13 cellular contexts compared by ENCODE assay signal in genomic region chr2:131040661-131041401, GRCh38. TPM values are rescaled to one million over a fixed set of nuclear protein-coding genes. Genes with fewer than 3 reads are reported as not detected.
DNase-seq lines count a peak whose midpoint lies in the region; ATAC-seq and TF ChIP-seq lines count a peak whose summit lies in the region.
"Had no signal": no experiment of that assay in that cellular context is flagged by ENCODE, and none has a peak within 500 bp of the region (broad histone marks: within the 10 kb centered on the region; RNA-seq: fewer than 3 reads in every experiment).

No MANE protein-coding gene starts in this region.

- peaks cover 4% of the 10 kb centered on the region for H3K27me3 Mint-ChIP-seq in activated naive CD4-positive, alpha-beta T cell treated with anti-CD3 and anti-CD28 coated beads for 36 hours (ENCODE audit: low read depth)
- H3K27me3 Mint-ChIP-seq in stimulated activated naive CD8-positive, alpha-beta T cell treated with anti-CD3 and anti-CD28 coated beads, Interleukin-15, Interleukin-2, amounts not matched to agents 100 ng/mL and 50 ng/mL, for 24 hours = peaks cover 5% of the 10 kb centered on the region

- H3K36me3 Mint-ChIP-seq in activated naive CD4-positive, alpha-beta T cell treated with anti-CD3 and anti-CD28 coated beads for 36 hours (ENCODE audit: low read depth) = no peaks in the 10 kb centered on the region
- no peaks in the 10 kb centered on the region for H3K36me3 Mint-ChIP-seq in stimulated activated naive CD8-positive, alpha-beta T cell treated with anti-CD3 and anti-CD28 coated beads, Interleukin-15, Interleukin-2, amounts not matched to agents 100 ng/mL and 50 ng/mL, for 24 hours (ENCODE audit: low read depth)

- H3K36me3 ChIP-seq in kidney epithelial cell (ENCODE audit: control insufficient read depth, insufficient read depth, low read length) = no peaks in the 10 kb centered on the region
- H3K36me3 ChIP-seq in HAP-1 (replicated peaks) = no peaks in the 10 kb centered on the region

- peaks cover 29% of the 10 kb centered on the region for H3K4me1 Mint-ChIP-seq in activated naive CD4-positive, alpha-beta T cell treated with anti-CD3 and anti-CD28 coated beads for 36 hours (ENCODE audit: low read depth)
- H3K4me1 Mint-ChIP-seq in stimulated activated naive CD8-positive, alpha-beta T cell treated with anti-CD3 and anti-CD28 coated beads, Interleukin-15, Interleukin-2, amounts not matched to agents 100 ng/mL and 50 ng/mL, for 24 hours (ENCODE audit: low read depth) = peaks cover 30% of the 10 kb centered on the region

- no peaks in the 10 kb centered on the region for H3K4me1 ChIP-seq in HAP-1

- intact Hi-C loops in activated naive CD4-positive, alpha-beta T cell treated with anti-CD3 and anti-CD28 coated beads for 36 hours (cut with micrococcal nuclease) = loop anchor here (1.0 to 2.0 kb wide), 3 partner anchors 52 to 244 kb away; partner anchors contain the start of genes FAM168B and PLEKHB2

- H3K27me3 ChIP-seq in kidney epithelial cell (ENCODE audit: control insufficient read depth, insufficient read depth, low read length) = peaks cover 57% of the 10 kb centered on the region
- no peaks in the 10 kb centered on the region for H3K27me3 ChIP-seq in HAP-1 (ENCODE audit: low read depth)

- peak; percentile 47 for TF ChIP-seq CTCF in kidney epithelial cell (IDR thresholded peaks at IDR 0.05; ENCODE audit: insufficient read depth, low read length, poor library complexity, severe bottlenecking)

- CTCF ChIA-PET in activated naive CD4-positive, alpha-beta T cell treated with anti-CD3 and anti-CD28 coated beads for 36 hours (lab: Charles Lee) = interaction anchor here (1.0 to 1.7 kb wide), 6 partner anchors 11 to 373 kb away, joined by 3 to 8 read pairs (median 4); partner anchors contain the start of gene FAM168B

- H3K4me3 ChIP-seq in kidney epithelial cell (ENCODE audit: low read depth, low read length) (no peak overlapping the region), HAP-1 (no peak overlapping the region)

- H3K9me3 ChIP-seq in HAP-1 = no peaks in the 10 kb centered on the region

- in situ Hi-C loops in HAP-1 (cut with MboI; ENCODE audit: low sequenced_read_pairs) = no loop called here

- DNase-seq in activated naive CD4-positive, alpha-beta T cell treated with anti-CD3 and anti-CD28 coated beads for 36 hours = peak; percentile 51
- DNase-seq in activated naive CD4-positive, alpha-beta T cell treated with Interleukin-2 at 50 U/mL for 16 hours = no peak
- no peak for DNase-seq in kidney epithelial cell (ENCODE audit: low read depth)
- no peak for DNase-seq in HAP-1 (ENCODE audit: low spot score in 2 of 2)
- DNase-seq in activated CD4-positive, alpha-beta T cell treated with anti-CD3 and anti-CD28 coated beads, Interleukin-2, amount 50 U/mL, for 48 hours = no peak
- DNase-seq: AML-193, MV-4-11, OCI-M1 had no signal

- no peak overlapping the region for H3K27ac Mint-ChIP-seq in activated naive CD4-positive, alpha-beta T cell treated with anti-CD3 and anti-CD28 coated beads for 36 hours
- H3K27ac Mint-ChIP-seq in stimulated activated naive CD8-positive, alpha-beta T cell treated with anti-CD3 and anti-CD28 coated beads, Interleukin-15, Interleukin-2, amounts not matched to agents 100 ng/mL and 50 ng/mL, for 24 hours = no peak overlapping the region

- H3K9me3 Mint-ChIP-seq in activated naive CD4-positive, alpha-beta T cell treated with anti-CD3 and anti-CD28 coated beads for 36 hours = no peaks in the 10 kb centered on the region
- H3K9me3 Mint-ChIP-seq in stimulated activated naive CD8-positive, alpha-beta T cell treated with anti-CD3 and anti-CD28 coated beads, Interleukin-15, Interleukin-2, amounts not matched to agents 100 ng/mL and 50 ng/mL, for 24 hours = no peaks in the 10 kb centered on the region

- ATAC-seq in GM21367 (IDR thresholded peaks at IDR 0.05; ENCODE audit: unreplicated experiment) = no peak
- ATAC-seq: right cardiac atrium had no signal

- peak overlapping the region; percentile 54 for H3K4me3 Mint-ChIP-seq in activated naive CD4-positive, alpha-beta T cell treated with anti-CD3 and anti-CD28 coated beads for 36 hours
- peak overlapping the region; percentile 59 for H3K4me3 Mint-ChIP-seq in stimulated activated naive CD8-positive, alpha-beta T cell treated with anti-CD3 and anti-CD28 coated beads, Interleukin-15, Interleukin-2, amounts not matched to agents 100 ng/mL and 50 ng/mL, for 24 hours

- peak overlapping the region; percentile 63 for H3K27ac ChIP-seq in angular gyrus (ENCODE audit: low read depth, low read length)
- H3K27ac ChIP-seq: VCaP had no signal

RNA-seq across cellular contexts. Expression of gene FAM168B, which starts 52.4 kb away (rescaled TPM):
- total RNA-seq in activated naive CD4-positive, alpha-beta T cell treated with anti-CD3 and anti-CD28 coated beads for 36 hours = 10 to 100 TPM; 52.7 to 55.0 TPM
- 161 and 177 TPM in 2 replicates for total RNA-seq in kidney epithelial cell
